Comparison of ENCODE assay signal across 9 cellular contexts in genomic region chr2:218281449-218281848, GRCh38. TPM values are rescaled to one million over a fixed set of nuclear protein-coding genes. Genes with fewer than 3 reads are reported as not detected.
DNase-seq lines count a peak whose midpoint lies in the region; ATAC-seq and TF ChIP-seq lines count a peak whose summit lies in the region.
"Had no signal": no experiment of that assay in that cellular context is flagged by ENCODE, and none has a peak within 500 bp of the region (broad histone marks: within the 10 kb centered on the region; RNA-seq: fewer than 3 reads in every experiment).

No MANE protein-coding gene starts in this region.

- CTCF ChIA-PET in RWPE1 (lab: Yijun Ruan, JAX), result no interaction called here
- CTCF ChIA-PET in MCF 10A (lab: Yijun Ruan, JAX), result interaction anchor here (1.2 to 7.3 kb wide), 2 partner anchors 8 to 76 kb away, joined by 5 to 160 read pairs; partner anchors contain the start of genes AAMP and PNKD

- no peaks in the 10 kb centered on the region for H3K27me3 Mint-ChIP-seq in MCF 10A (ENCODE audit: insufficient read depth, unreplicated experiment)

- no peaks in the 10 kb centered on the region for H3K9me3 Mint-ChIP-seq in MCF 10A (ENCODE audit: unreplicated experiment)
- H3K9me3 Mint-ChIP-seq: activated naive CD4-positive, alpha-beta T cell treated with anti-CD3 and anti-CD28 coated beads for 36 hours had no signal

- H3K9ac ChIP-seq in stomach smooth muscle (ENCODE audit: low read length in 2 of 2), result peak overlapping the region; percentile 64 to 73

- H3K4me1 Mint-ChIP-seq in MCF 10A (ENCODE audit: insufficient read depth, unreplicated experiment), result peaks cover 33% of the 10 kb centered on the region

- DNase-seq in RWPE1 (ENCODE audit: low spot score) (no peak), MCF 10A (ENCODE audit: unreplicated experiment) (no peak), left lung (peak in 1 of 2 donors; percentile 34), medulla oblongata (ENCODE audit: extremely low spot score) (no peak), hippocampal formation (lab: John Stamatoyannopoulos, UW) (no peak), middle frontal gyrus (ENCODE audit: extremely low spot score, low spot score) (no peak)
- DNase-seq: activated naive CD4-positive, alpha-beta T cell treated with anti-CD3 and anti-CD28 coated beads for 36 hours; NCI-H510A had no signal

- no TSS peak for BruUV-seq in MCF 10A (replicated peaks; lab: Mats Ljungman, UMichigan)

- intact Hi-C loops in MCF 10A (cut with micrococcal nuclease), result no loop called here
- intact Hi-C loops in left lung (cut with DNase I), result no loop called here

- peaks cover 5 to 79% of the 10 kb centered on the region in 2 donors for H3K36me3 ChIP-seq in left lung
- H3K36me3 ChIP-seq in stomach smooth muscle (ENCODE audit: control insufficient read depth in 2 of 2, insufficient read depth in 2 of 2, low read length in 2 of 2), result peaks cover 41% of the 10 kb centered on the region in 2 donors

- POLR2A ChIA-PET in RWPE1 (lab: Yijun Ruan, JAX; ENCODE audit: low non-redundant PET), result interaction anchor here (1.7 kb wide), 1 partner anchor 17 kb away, joined by 19 read pairs; no protein-coding TSS in a partner anchor
- POLR2A ChIA-PET in MCF 10A (lab: Yijun Ruan, JAX), result interaction anchor here (1.9 to 11.8 kb wide), 2 partner anchors 8 to 10 kb away, joined by 6 to 390 read pairs; partner anchors contain the start of genes AAMP and PNKD

- H3K4me1 ChIP-seq in left lung, result peaks cover 40 to 67% of the 10 kb centered on the region in 2 donors
- peaks cover 68% of the 10 kb centered on the region for H3K4me1 ChIP-seq in stomach smooth muscle (ENCODE audit: control insufficient read depth, insufficient read depth, low read length)

- H3K4me3 Mint-ChIP-seq in MCF 10A (ENCODE audit: unreplicated experiment), result peak overlapping the region; percentile 30
- H3K4me3 Mint-ChIP-seq: activated naive CD4-positive, alpha-beta T cell treated with anti-CD3 and anti-CD28 coated beads for 36 hours had no signal

- no peak for TF ChIP-seq CTCF in RWPE1 (conservative IDR thresholded peaks at IDR 0.05; ENCODE audit: low read depth)
- no peak for TF ChIP-seq CTCF in MCF 10A (IDR thresholded peaks at IDR 0.05; ENCODE audit: unreplicated experiment)
- TF ChIP-seq CTCF in left lung (IDR thresholded peaks at IDR 0.05), result no peak

- H3K27me3 ChIP-seq in left lung (no peaks in the 10 kb centered on the region), stomach smooth muscle (ENCODE audit: control insufficient read depth in 1 of 2, insufficient read depth in 2 of 2, low read length in 2 of 2) (no peaks in the 10 kb centered on the region)

- peak overlapping the region; percentile 85 for H3K27ac Mint-ChIP-seq in MCF 10A (ENCODE audit: low read depth, unreplicated experiment)
- H3K27ac Mint-ChIP-seq: activated naive CD4-positive, alpha-beta T cell treated with anti-CD3 and anti-CD28 coated beads for 36 hours had no signal

- peaks cover 73% of the 10 kb centered on the region for H3K36me3 Mint-ChIP-seq in MCF 10A (ENCODE audit: insufficient read depth, unreplicated experiment)

- no peaks in the 10 kb centered on the region for H3K9me3 ChIP-seq in left lung
- H3K9me3 ChIP-seq in stomach smooth muscle (ENCODE audit: control insufficient read depth in 2 of 2, low read length in 2 of 2), result no peaks in the 10 kb centered on the region

- ATAC-seq in left lung, result no peak

- H3K4me3 ChIP-seq in left lung, result no peak overlapping the region
- H3K4me3 ChIP-seq in stomach smooth muscle (ENCODE audit: low read length in 2 of 2), result no peak overlapping the region

- H3K27ac ChIP-seq in RWPE1 (peak overlapping the region; percentile 99), left lung (peak overlapping the region; percentile 98), stomach smooth muscle (ENCODE audit: low read length) (peak overlapping the region; percentile 98)

RNA-seq across cellular contexts. Expression of gene TMBIM1, which starts 10.9 kb away (rescaled TPM):
- total RNA-seq in MCF 10A (2022), result 96.8 and 107 TPM in 2 replicates
- 100 to 1,000 TPM; 281 to 308 TPM for total RNA-seq in left lung

RNA-seq across cellular contexts. Expression of gene PNKD, which starts 11.1 kb away (rescaled TPM):
- total RNA-seq in MCF 10A (2022), result 13.0 and 23.1 TPM in 2 replicates
- 10 to 100 TPM; 93.4 to 96.8 TPM for total RNA-seq in left lung

RNA-seq across cellular contexts. Expression of gene AAMP, which starts 11.5 kb away (rescaled TPM):
- total RNA-seq in MCF 10A (2022) (95.7 and 98.7 TPM in 2 replicates), left lung (10 to 100 TPM; 55.2 to 57.2 TPM)

RNA-seq across cellular contexts. Expression of gene GPBAR1, which starts 20.6 kb away (rescaled TPM):
- total RNA-seq in MCF 10A (2022), result 0.16 TPM in 1 of 2 replicates, not detected in the other
- 1 to 10 TPM; 1.7 to 4.3 TPM for total RNA-seq in left lung
